1 cellular context compared by ENCODE assay signal in the genomic region with DNA sequence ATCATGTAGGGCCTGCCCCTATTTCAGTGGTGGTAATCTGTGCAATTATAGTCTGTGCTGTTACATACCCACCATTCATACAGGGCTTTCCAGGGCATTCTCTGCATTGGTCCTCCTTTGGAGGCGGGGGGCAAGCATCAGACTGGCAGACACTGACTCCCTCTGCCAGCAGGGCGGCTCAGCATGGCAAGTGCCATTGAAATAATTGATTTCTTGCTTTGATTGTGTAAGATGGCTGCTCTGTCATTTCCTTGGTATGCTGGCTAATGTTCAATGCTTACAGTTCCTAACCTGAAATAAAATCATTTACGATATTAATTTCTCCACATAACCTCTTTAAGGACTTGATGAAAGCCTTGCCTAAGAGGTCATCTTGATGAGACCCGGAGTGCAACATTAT.
TF ChIP-seq lines count a peak whose summit lies in the region.

No MANE protein-coding gene starts in this region.

TF ChIP-seq in IMR-90, 13 proteins besides CTCF, POLR2A, EP300 and RAD21:
- TF ChIP-seq CEBPB (IDR thresholded peaks at IDR 0.05; ENCODE audit: low read depth, low read length) (peak; percentile 83), CHD1 (IDR thresholded peaks at IDR 0.05; ENCODE audit: low read depth, low read length) (no peak)
TF ChIP-seq in IMR-90: peak in this region for 1.
